In the genomic region with DNA sequence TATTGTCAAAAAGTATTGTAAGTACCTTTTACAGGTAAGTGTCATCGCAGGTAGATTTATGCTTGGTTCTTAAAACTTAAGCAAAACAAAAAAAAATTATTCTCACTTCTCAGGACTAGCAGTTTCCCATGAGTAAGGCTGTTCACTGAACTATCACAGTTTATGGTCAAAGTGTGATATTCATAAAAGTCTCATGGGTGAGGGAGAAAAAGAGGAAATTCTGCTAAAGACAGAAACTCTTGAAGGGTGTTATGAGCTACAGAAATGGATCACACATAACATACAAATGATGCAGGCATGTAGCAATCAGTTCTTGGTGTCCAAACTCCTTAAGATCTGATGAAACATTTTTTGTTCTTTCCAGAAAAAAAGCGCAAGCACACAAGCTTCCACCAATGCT, we compare ENCODE assay signal across 10 cellular contexts. TPM values are rescaled to one million over a fixed set of nuclear protein-coding genes. Genes with fewer than 3 reads are reported as not detected.
DNase-seq lines count a peak whose midpoint lies in the region; ATAC-seq and TF ChIP-seq lines count a peak whose summit lies in the region.
"Had no signal": no experiment of that assay in that cellular context is flagged by ENCODE, and none has a peak within 500 bp of the region (broad histone marks: within the 10 kb centered on the region; RNA-seq: fewer than 3 reads in every experiment).

No MANE protein-coding gene starts in this region.

- no peak overlapping the region for H3K27ac ChIP-seq in left lung

- no peaks in the 10 kb centered on the region for H3K9me3 ChIP-seq in Caco-2
- H3K9me3 ChIP-seq in left lung, result no peaks in the 10 kb centered on the region

- no TSS peak for BruUV-seq in Caco-2 (replicated peaks; lab: Mats Ljungman, UMichigan)

- POLR2A ChIA-PET in Caco-2 (lab: Charles Lee), result no interaction called here
- POLR2A ChIA-PET in activated CD4-positive, alpha-beta memory T cell treated with anti-CD3 and anti-CD28 coated beads, Interleukin-2, amount 10 ng/mL, durations not matched to agents 7 days and 5 days (lab: Charles Lee), result interaction anchor here (1.4 to 2.2 kb wide), 2 partner anchors 9 to 11 kb away, joined by 6 read pairs; a partner anchor contains a TSS

- H3K27ac Mint-ChIP-seq in Caco-2 (ENCODE audit: unreplicated experiment), result no peak overlapping the region
- H3K27ac Mint-ChIP-seq in activated CD4-positive, alpha-beta memory T cell treated with anti-CD3 and anti-CD28 coated beads, Interleukin-2, amount 10 ng/mL, durations not matched to agents 7 days and 5 days, result no peak overlapping the region
- H3K27ac Mint-ChIP-seq: nephron had no signal

- ATAC-seq in GM18505 (IDR thresholded peaks at IDR 0.05; ENCODE audit: unreplicated experiment), result peak; percentile 65
- peak; percentile 58 for ATAC-seq in GM21619 (IDR thresholded peaks at IDR 0.05; ENCODE audit: unreplicated experiment)
- ATAC-seq in HG03571 (IDR thresholded peaks at IDR 0.05; ENCODE audit: unreplicated experiment), result peak; percentile 59
- no peak for ATAC-seq in left lung

- CTCF ChIA-PET in Caco-2 (lab: Charles Lee), result no interaction called here
- CTCF ChIA-PET in activated CD4-positive, alpha-beta memory T cell treated with anti-CD3 and anti-CD28 coated beads, Interleukin-2, amount 10 ng/mL, durations not matched to agents 7 days and 5 days (lab: Charles Lee), result interaction anchor here (1.2 kb wide), 1 partner anchor 334 kb away, joined by 3 read pairs; no protein-coding TSS in a partner anchor

- H3K4me1 ChIP-seq in Caco-2 (no peaks in the 10 kb centered on the region; the same call in 1 of the 2 replicates), left lung (peaks cover 6 to 62% of the 10 kb centered on the region in 2 donors)

- no peaks in the 10 kb centered on the region for H3K27me3 ChIP-seq in Caco-2 (replicated peaks; ENCODE audit: control insufficient read depth, insufficient read depth, low read length)
- peaks cover 0 to 8% of the 10 kb centered on the region in 2 donors for H3K27me3 ChIP-seq in left lung

- H3K36me3 Mint-ChIP-seq in Caco-2 (ENCODE audit: insufficient read depth, unreplicated experiment), result peaks cover 35% of the 10 kb centered on the region
- H3K36me3 Mint-ChIP-seq in activated CD4-positive, alpha-beta memory T cell treated with anti-CD3 and anti-CD28 coated beads, Interleukin-2, amount 10 ng/mL, durations not matched to agents 7 days and 5 days (ENCODE audit: low read depth), result peaks cover 21% of the 10 kb centered on the region

- TF ChIP-seq CTCF in fibroblast of mammary gland (conservative IDR thresholded peaks at IDR 0.05; ENCODE audit: control insufficient read depth, insufficient read depth, low read depth, low read length), result no peak
- no peak for TF ChIP-seq CTCF in Caco-2 (IDR thresholded peaks at IDR 0.05; ENCODE audit: insufficient read depth in 1 of 2, low read depth in 1 of 2, low read length in 1 of 2, severe bottlenecking in 1 of 2, unreplicated experiment in 1 of 2)
- TF ChIP-seq CTCF in left lung (IDR thresholded peaks at IDR 0.05), result no peak

- H3K4me3 Mint-ChIP-seq in Caco-2 (ENCODE audit: unreplicated experiment), result no peak overlapping the region
- H3K4me3 Mint-ChIP-seq in activated CD4-positive, alpha-beta memory T cell treated with anti-CD3 and anti-CD28 coated beads, Interleukin-2, amount 10 ng/mL, durations not matched to agents 7 days and 5 days, result no peak overlapping the region
- H3K4me3 Mint-ChIP-seq: nephron had no signal

- no peak for TF ChIP-seq POLR2A in GM18505 (IDR thresholded peaks at IDR 0.05; ENCODE audit: borderline replicate concordance, extremely low read depth, insufficient read depth, insufficient read length)

- no peaks in the 10 kb centered on the region for H3K27me3 Mint-ChIP-seq in Caco-2 (ENCODE audit: insufficient read depth, unreplicated experiment)
- H3K27me3 Mint-ChIP-seq in activated CD4-positive, alpha-beta memory T cell treated with anti-CD3 and anti-CD28 coated beads, Interleukin-2, amount 10 ng/mL, durations not matched to agents 7 days and 5 days, result no peaks in the 10 kb centered on the region

- in situ Hi-C loops in ACHN (cut with HindIII; ENCODE audit: low pct_ligation_motif_present, low pct_unique_long_range_greater_than_20kb, low sequenced_read_pairs), result no loop called here

- H3K4me3 ChIP-seq in fibroblast of mammary gland (ENCODE audit: control insufficient read depth, low read depth, low read length), result no peak overlapping the region
- no peak overlapping the region for H3K4me3 ChIP-seq in Caco-2 (ENCODE audit: low read depth, low read length)
- no peak overlapping the region for H3K4me3 ChIP-seq in left lung

- H3K36me3 ChIP-seq in Caco-2 (ENCODE audit: control insufficient read depth, insufficient read depth, low read length) (no peaks in the 10 kb centered on the region), left lung (no peaks in the 10 kb centered on the region)

- DNase-seq in fibroblast of mammary gland (ENCODE audit: low read depth) (peak; percentile 25), Caco-2 (no peak), left lung (no peak), ACHN (no peak)
- DNase-seq in activated CD4-positive, alpha-beta memory T cell treated with anti-CD3 and anti-CD28 coated beads, Interleukin-2, amount 10 ng/mL, durations not matched to agents 7 days and 5 days, result no peak
- DNase-seq: DMS53 had no signal

- peaks cover 40% of the 10 kb centered on the region for H3K4me1 Mint-ChIP-seq in Caco-2 (ENCODE audit: low read depth, unreplicated experiment)
- H3K4me1 Mint-ChIP-seq in activated CD4-positive, alpha-beta memory T cell treated with anti-CD3 and anti-CD28 coated beads, Interleukin-2, amount 10 ng/mL, durations not matched to agents 7 days and 5 days, result peaks cover 54% of the 10 kb centered on the region

- intact Hi-C loops in Caco-2 (cut with micrococcal nuclease; ENCODE audit: unreplicated experiment), result no loop called here
- intact Hi-C loops in left lung (cut with DNase I), result no loop called here

- H3K9me3 Mint-ChIP-seq in Caco-2 (ENCODE audit: unreplicated experiment), result no peaks in the 10 kb centered on the region
- no peaks in the 10 kb centered on the region for H3K9me3 Mint-ChIP-seq in activated CD4-positive, alpha-beta memory T cell treated with anti-CD3 and anti-CD28 coated beads, Interleukin-2, amount 10 ng/mL, durations not matched to agents 7 days and 5 days
- H3K9me3 Mint-ChIP-seq: nephron had no signal

RNA-seq across cellular contexts. Expression of a gene that starts 8.5 kb away (rescaled TPM):
- 22.9 and 25.5 TPM in 2 replicates for total RNA-seq in Caco-2 (2022)
- total RNA-seq in left lung, result 10 to 100 TPM; 30.4 to 32.4 TPM
- 10 to 100 TPM; 16.8 to 17.5 TPM for total RNA-seq in activated CD4-positive, alpha-beta memory T cell treated with anti-CD3 and anti-CD28 coated beads, Interleukin-2, amount 10 ng/mL, durations not matched to agents 7 days and 5 days

RNA-seq across cellular contexts. Expression of a gene that starts 37.0 kb away (rescaled TPM):
- total RNA-seq in Caco-2 (2022), result 19.3 and 19.4 TPM in 2 replicates
- 10 to 100 TPM; 13.2 to 20.7 TPM for total RNA-seq in left lung
- 10 to 100 TPM; 21.0 to 22.6 TPM for total RNA-seq in activated CD4-positive, alpha-beta memory T cell treated with anti-CD3 and anti-CD28 coated beads, Interleukin-2, amount 10 ng/mL, durations not matched to agents 7 days and 5 days

RNA-seq across cellular contexts. Expression of a gene that starts 37.1 kb away (rescaled TPM):
- total RNA-seq in Caco-2 (2022) (33.9 and 34.0 TPM in 2 replicates), left lung (10 to 100 TPM; 19.1 to 24.4 TPM)
- 10 to 100 TPM; 41.3 to 47.3 TPM for total RNA-seq in activated CD4-positive, alpha-beta memory T cell treated with anti-CD3 and anti-CD28 coated beads, Interleukin-2, amount 10 ng/mL, durations not matched to agents 7 days and 5 days

RNA-seq across cellular contexts. Expression of a gene that starts 44.5 kb away (rescaled TPM):
- total RNA-seq in Caco-2 (2022), result 1.6 and 2.0 TPM in 2 replicates
- total RNA-seq in left lung, result 1 to 10 TPM; 3.1 to 3.5 TPM
- total RNA-seq in activated CD4-positive, alpha-beta memory T cell treated with anti-CD3 and anti-CD28 coated beads, Interleukin-2, amount 10 ng/mL, durations not matched to agents 7 days and 5 days, result 1 to 10 TPM; 4.3 to 4.6 TPM
